ENCODE assay signal across 21 cellular contexts in the genomic region with DNA sequence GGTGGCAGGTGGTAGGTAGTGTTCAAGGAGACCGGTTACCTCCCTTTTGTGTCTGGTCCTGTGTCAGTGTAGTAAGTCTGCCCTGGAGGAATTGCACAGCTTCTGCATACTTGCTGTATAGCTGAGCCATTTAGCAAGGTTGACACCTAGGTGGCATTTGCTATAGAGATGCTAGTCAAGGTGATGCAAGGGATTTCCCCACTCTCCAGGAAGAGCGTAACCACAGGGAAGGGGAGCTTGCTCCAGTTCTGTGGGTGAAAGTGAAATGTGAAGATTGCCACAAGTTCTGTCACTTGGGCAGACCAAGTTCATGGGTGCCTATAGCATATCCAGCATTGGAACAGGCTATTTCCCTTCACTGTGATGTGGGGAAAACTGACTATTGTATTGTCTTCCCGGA. TPM values are rescaled to one million over a fixed set of nuclear protein-coding genes. Genes with fewer than 3 reads are reported as not detected.
DNase-seq lines count a peak whose midpoint lies in the region; ATAC-seq and TF ChIP-seq lines count a peak whose summit lies in the region.
"Had no signal": no experiment of that assay in that cellular context is flagged by ENCODE, and none has a peak within 500 bp of the region (broad histone marks: within the 10 kb centered on the region; RNA-seq: fewer than 3 reads in every experiment).

No MANE protein-coding gene starts in this region.

- no peaks in the 10 kb centered on the region for H3K4me1 ChIP-seq in psoas muscle

- BruUV-seq in Calu3 (replicated peaks; lab: Mats Ljungman, UMichigan), result no TSS peak

- no peak overlapping the region for H3K4me3 ChIP-seq in psoas muscle
- H3K4me3 ChIP-seq: PC-9 had no signal

- no peak for ATAC-seq in psoas muscle

- intact Hi-C loops in psoas muscle (cut with DNase I), result no loop called here
- intact Hi-C loops in Calu3 (cut with micrococcal nuclease; ENCODE audit: unreplicated experiment), result no loop called here

- H3K9me3 ChIP-seq in psoas muscle, result no peaks in the 10 kb centered on the region

- peaks cover 5% of the 10 kb centered on the region for H3K36me3 Mint-ChIP-seq in activated naive CD8-positive, alpha-beta T cell treated with anti-CD3 and anti-CD28 coated beads for 36 hours
- no peaks in the 10 kb centered on the region for H3K36me3 Mint-ChIP-seq in Calu3 (ENCODE audit: insufficient read depth, unreplicated experiment)
- H3K36me3 Mint-ChIP-seq: CD14-positive monocyte had no signal

- WGBS in psoas muscle, 3 donors, result 91 to 95% (median 95%) methylated on average over 3 of the region's 3 CpGs

- H3K4me3 Mint-ChIP-seq in activated naive CD8-positive, alpha-beta T cell treated with anti-CD3 and anti-CD28 coated beads for 36 hours, result peak overlapping the region; percentile 23
- H3K4me3 Mint-ChIP-seq in Calu3 (ENCODE audit: low read depth, unreplicated experiment), result no peak overlapping the region
- H3K4me3 Mint-ChIP-seq: CD14-positive monocyte, HFFc6 had no signal

- no peak overlapping the region for H3K27ac Mint-ChIP-seq in activated naive CD8-positive, alpha-beta T cell treated with anti-CD3 and anti-CD28 coated beads for 36 hours
- no peak overlapping the region for H3K27ac Mint-ChIP-seq in Calu3 (ENCODE audit: unreplicated experiment)
- H3K27ac Mint-ChIP-seq: CD14-positive monocyte, HFFc6 had no signal

- H3K4me1 Mint-ChIP-seq in activated naive CD8-positive, alpha-beta T cell treated with anti-CD3 and anti-CD28 coated beads for 36 hours, result peaks cover 24% of the 10 kb centered on the region
- no peaks in the 10 kb centered on the region for H3K4me1 Mint-ChIP-seq in Calu3 (ENCODE audit: low read depth, unreplicated experiment)
- H3K4me1 Mint-ChIP-seq: CD14-positive monocyte had no signal

- TF ChIP-seq CTCF in psoas muscle (IDR thresholded peaks at IDR 0.05), result no peak
- no peak for TF ChIP-seq CTCF in Calu3 (IDR thresholded peaks at IDR 0.05; ENCODE audit: unreplicated experiment)

- H3K27ac ChIP-seq in psoas muscle, result no peak overlapping the region
- H3K27ac ChIP-seq: HL-60, KMS-11, PC-9, RWPE1 had no signal

- no peaks in the 10 kb centered on the region for H3K36me3 ChIP-seq in psoas muscle (ENCODE audit: insufficient read depth in 1 of 2, low read depth in 1 of 2)

- no peaks in the 10 kb centered on the region for H3K27me3 ChIP-seq in psoas muscle (ENCODE audit: insufficient read depth in 3 of 3, low read length in 2 of 3)

- H3K27me3 Mint-ChIP-seq in activated naive CD8-positive, alpha-beta T cell treated with anti-CD3 and anti-CD28 coated beads for 36 hours, result no peaks in the 10 kb centered on the region
- no peaks in the 10 kb centered on the region for H3K27me3 Mint-ChIP-seq in Calu3 (ENCODE audit: unreplicated experiment)

- DNase-seq in activated CD4-positive, alpha-beta T cell treated with anti-CD3 and anti-CD28 coated beads for 48 hours, result peak; percentile 20
- no peak for DNase-seq in activated CD4-positive, alpha-beta T cell treated with anti-CD3 and anti-CD28 coated beads for 4 hours
- DNase-seq in stimulated activated CD4-positive, alpha-beta T cell treated with anti-CD3 and anti-CD28 coated beads, Interleukin-15, amount 100 ng/mL, for 24 hours, result peak; percentile 34
- no peak for DNase-seq in stimulated activated CD4-positive, alpha-beta T cell treated with anti-CD3 and anti-CD28 coated beads, Interleukin-4, amount 100 ng/mL, for 24 hours
- peak; percentile 36 for DNase-seq in activated naive CD8-positive, alpha-beta T cell treated with anti-CD3 and anti-CD28 coated beads for 36 hours
- DNase-seq in germinal center (ENCODE audit: low spot score) (no peak), psoas muscle (no peak), Calu3 (no peak)
- DNase-seq: 8988T, GDM1, H7, HFFc6, NCI-H1417 treated with DMSO at 0.1 percent for 48 hours, NCI-H187 treated with DMSO at 0.1 percent for 48 hours, PC-9 had no signal

- H3K9me3 Mint-ChIP-seq in activated naive CD8-positive, alpha-beta T cell treated with anti-CD3 and anti-CD28 coated beads for 36 hours, result no peaks in the 10 kb centered on the region
- no peaks in the 10 kb centered on the region for H3K9me3 Mint-ChIP-seq in Calu3 (ENCODE audit: low read depth, unreplicated experiment)
- H3K9me3 Mint-ChIP-seq: HFFc6 had no signal

- CTCF ChIA-PET in Calu3 (lab: Charles Lee), result no interaction called here

RNA-seq across cellular contexts. Expression of a gene that starts 28.1 kb away (rescaled TPM):
- total RNA-seq in activated naive CD8-positive, alpha-beta T cell treated with anti-CD3 and anti-CD28 coated beads for 36 hours, result not detected
- total RNA-seq in psoas muscle (not detected), Calu3 (2022) (not detected in 2 replicates)
- not detected for polyA plus RNA-seq in psoas muscle
- total RNA-seq: H7, HFFc6, HT1080, PC-9 had no signal
- polyA plus RNA-seq: AG04450, CD14-positive monocyte had no signal

Comparison
In these comparisons a context has a peak if more than half of its experiments do, and no peak if none do; other contexts are left out.
1. DNase-seq: peak in activated CD4-positive, alpha-beta T cell treated with anti-CD3 and anti-CD28 coated beads for 48 hours (single experiment), stimulated activated CD4-positive, alpha-beta T cell treated with anti-CD3 and anti-CD28 coated beads, Interleukin-15, amount 100 ng/mL, for 24 hours (single experiment) and activated naive CD8-positive, alpha-beta T cell treated with anti-CD3 and anti-CD28 coated beads for 36 hours (single experiment); none in activated CD4-positive, alpha-beta T cell treated with anti-CD3 and anti-CD28 coated beads for 4 hours (0 of 2), stimulated activated CD4-positive, alpha-beta T cell treated with anti-CD3 and anti-CD28 coated beads, Interleukin-4, amount 100 ng/mL, for 24 hours (single experiment), germinal center (single experiment), psoas muscle (0 of 2) and Calu3 (single experiment).